Comparison of ENCODE assay signal across 1 cellular context in genomic region chr16:47538472-47538871, GRCh38.
TF ChIP-seq lines count a peak whose summit lies in the region.

No MANE protein-coding gene starts in this region.

TF ChIP-seq in HepG2, 621 proteins besides CTCF, POLR2A, EP300 and RAD21 (continued from another document and continues in another):
- TF ChIP-seq BHLHE40 (IDR thresholded peaks at IDR 0.05; ENCODE audit: low read length) (no peak), MYPOP (CRISPR knock-in tag; IDR thresholded peaks at IDR 0.05) (no peak), HNF4A (CRISPR knock-in tag; IDR thresholded peaks at IDR 0.05) (peak; percentile 91), ZNF317 (CRISPR knock-in tag; IDR thresholded peaks at IDR 0.05) (peak; percentile 77; the same call in 1 of the 2 replicates), SRSF1 (optimal IDR thresholded peaks at IDR 0.05; ENCODE audit: low read depth, low read length) (no peak), NCOA1 (CRISPR knock-in tag; IDR thresholded peaks at IDR 0.05) (no peak), ZNF414 (CRISPR knock-in tag; IDR thresholded peaks at IDR 0.05) (peak; percentile 57; the same call in 1 of the 2 replicates), ZMYM3 (CRISPR knock-in tag; IDR thresholded peaks at IDR 0.05) (peak; percentile 82), KDM6A (CRISPR knock-in tag; IDR thresholded peaks at IDR 0.05; ENCODE audit: low read depth) (peak; percentile 64; the same call in 1 of the 2 replicates), RAD51 (IDR thresholded peaks at IDR 0.05; ENCODE audit: borderline replicate concordance) (no peak), ZNF614 (CRISPR knock-in tag; IDR thresholded peaks at IDR 0.05; ENCODE audit: borderline replicate concordance) (peak; percentile 95), PPARG (CRISPR knock-in tag; conservative IDR thresholded peaks at IDR 0.05) (peak; percentile 75), ZSCAN21 (CRISPR knock-in tag; IDR thresholded peaks at IDR 0.05; ENCODE audit: borderline replicate concordance) (peak; percentile 69; the same call in 1 of the 2 replicates), ZNF407 (CRISPR knock-in tag; IDR thresholded peaks at IDR 0.05; ENCODE audit: not compliant biosample characterization) (no peak), ASH2L (IDR thresholded peaks at IDR 0.05; ENCODE audit: insufficient read length, low read depth, low read length) (peak; percentile 45), NONO (IDR thresholded peaks at IDR 0.05) (no peak), NONO (CRISPR knock-in tag; conservative IDR thresholded peaks at IDR 0.05) (peak; percentile 62), CEBPZ (IDR thresholded peaks at IDR 0.05; ENCODE audit: low read length) (no peak), CBX5 (CRISPR knock-in tag; IDR thresholded peaks at IDR 0.05; ENCODE audit: borderline replicate concordance) (no peak), ZNF580 (CRISPR knock-in tag; IDR thresholded peaks at IDR 0.05; ENCODE audit: borderline replicate concordance, low read depth) (peak; percentile 78; the same call in 1 of the 2 replicates), ZNF576 (CRISPR knock-in tag; IDR thresholded peaks at IDR 0.05) (no peak), ZNF138 (CRISPR knock-in tag; IDR thresholded peaks at IDR 0.05; ENCODE audit: low read depth) (no peak), ZZZ3 (CRISPR knock-in tag; IDR thresholded peaks at IDR 0.05; ENCODE audit: borderline replicate concordance) (no peak), FOXJ3 (CRISPR knock-in tag; IDR thresholded peaks at IDR 0.05; ENCODE audit: borderline replicate concordance) (peak; percentile 98; the same call in 1 of the 2 replicates), RFXAP (CRISPR knock-in tag; IDR thresholded peaks at IDR 0.05; ENCODE audit: borderline replicate concordance) (peak; percentile 72; the same call in 1 of the 2 replicates), ZNF7 (CRISPR knock-in tag; IDR thresholded peaks at IDR 0.05) (no peak), ATF6 (CRISPR knock-in tag; conservative IDR thresholded peaks at IDR 0.05) (no peak), ZNF639 (CRISPR knock-in tag; conservative IDR thresholded peaks at IDR 0.05) (0 out of 2 replicates have a peak, but pooled peaks have one; percentile 17), GMEB2 (CRISPR knock-in tag; IDR thresholded peaks at IDR 0.05; ENCODE audit: low read depth) (no peak), IRF2 (CRISPR knock-in tag; IDR thresholded peaks at IDR 0.05) (peak; percentile 93), MZF1 (CRISPR knock-in tag; IDR thresholded peaks at IDR 0.05; ENCODE audit: borderline replicate concordance) (no peak), ZNF3 (CRISPR knock-in tag; IDR thresholded peaks at IDR 0.05) (no peak), NKX3-1 (CRISPR knock-in tag; IDR thresholded peaks at IDR 0.05) (peak; percentile 74; the same call in 1 of the 2 replicates), ZSCAN31 (CRISPR knock-in tag; IDR thresholded peaks at IDR 0.05; ENCODE audit: low read depth) (peak; percentile 73; the same call in 1 of the 2 replicates), MLX (CRISPR knock-in tag; IDR thresholded peaks at IDR 0.05) (peak; percentile 84; the same call in 1 of the 2 replicates), EHMT2 (IDR thresholded peaks at IDR 0.05; ENCODE audit: borderline replicate concordance, low read depth, low read length) (no peak), ZKSCAN8 (CRISPR knock-in tag; IDR thresholded peaks at IDR 0.05; ENCODE audit: borderline replicate concordance) (peak; percentile 72; the same call in 1 of the 2 replicates), ZNF615 (CRISPR knock-in tag; IDR thresholded peaks at IDR 0.05; ENCODE audit: borderline replicate concordance) (no peak), HHEX (CRISPR knock-in tag; IDR thresholded peaks at IDR 0.05) (peak; percentile 90), MAZ (IDR thresholded peaks at IDR 0.05; ENCODE audit: borderline replicate concordance, low read depth, low read length) (no peak), MAZ (CRISPR knock-in tag; IDR thresholded peaks at IDR 0.05; ENCODE audit: low read depth) (peak; percentile 80), ZNF256 (CRISPR knock-in tag; conservative IDR thresholded peaks at IDR 0.05) (no peak), TEAD2 (CRISPR knock-in tag; IDR thresholded peaks at IDR 0.05) (no peak)
